ENCODE assay signal across 8 cellular contexts in genomic region chr22:39528681-39529486, GRCh38. TPM values are rescaled to one million over a fixed set of nuclear protein-coding genes. Genes with fewer than 3 reads are reported as not detected.
DNase-seq lines count a peak whose midpoint lies in the region; ATAC-seq and TF ChIP-seq lines count a peak whose summit lies in the region.

No MANE protein-coding gene starts in this region.

- H3K4me3 ChIP-seq in DOHH2 (ENCODE audit: low read length) (peak overlapping the region; percentile 90), choroid plexus epithelial cell (ENCODE audit: low read depth, low read length) (peak overlapping the region; percentile 3)

- H3K27ac ChIP-seq in DOHH2 (ENCODE audit: low read depth, low read length) = peak overlapping the region; percentile 99

- no peaks in the 10 kb centered on the region for H3K9me3 ChIP-seq in DOHH2 (ENCODE audit: control insufficient read depth, insufficient read depth, low read length)

- ATAC-seq in HG03280 (IDR thresholded peaks at IDR 0.05; ENCODE audit: unreplicated experiment) (peak; percentile 33), left lobe of liver (peak; percentile 66), HG03520 (IDR thresholded peaks at IDR 0.05; ENCODE audit: unreplicated experiment) (no peak)

- no peaks in the 10 kb centered on the region for H3K27me3 ChIP-seq in DOHH2 (ENCODE audit: control insufficient read depth, low read length)

- H3K36me3 ChIP-seq in DOHH2 (ENCODE audit: control insufficient read depth, low read length) = peaks cover 76% of the 10 kb centered on the region

- peak; percentile 96 for TF ChIP-seq CTCF in DOHH2 (IDR thresholded peaks at IDR 0.05; ENCODE audit: low read depth, low read length, poor library complexity, severe bottlenecking)
- TF ChIP-seq CTCF in choroid plexus epithelial cell (conservative IDR thresholded peaks at IDR 0.05; ENCODE audit: low read depth, low read length) = peak; percentile 99

- peaks cover 81% of the 10 kb centered on the region for H3K4me1 ChIP-seq in DOHH2 (ENCODE audit: control insufficient read depth, low read length)

- peaks cover 64% of the 10 kb centered on the region for H3K79me2 ChIP-seq in DOHH2 (ENCODE audit: control insufficient read depth, low read length)

- H3K4me2 ChIP-seq in DOHH2 (ENCODE audit: low read length) = peak overlapping the region; percentile 98

- no peaks in the 10 kb centered on the region for H3K9me2 ChIP-seq in DOHH2 (replicated peaks; ENCODE audit: control insufficient read depth, low read length)

- H3F3A ChIP-seq in DOHH2 (ENCODE audit: control insufficient read depth, insufficient read depth) = peaks cover 56% of the 10 kb centered on the region

- DNase-seq in NCI-H524 (lab: John Stamatoyannopoulos, UW) (peak; percentile 72 to 89), choroid plexus epithelial cell (ENCODE audit: low read depth) (peak; percentile 97), left lobe of liver (ENCODE audit: low spot score) (peak; percentile 85)
- peak; percentile 95 for DNase-seq in activated CD4-positive, alpha-beta T cell treated with anti-CD3 and anti-CD28 coated beads for 48 hours
- peak; percentile 82 to 85 for DNase-seq in stimulated activated CD4-positive, alpha-beta T cell treated with anti-CD3 and anti-CD28 coated beads, Interleukin-1b, Interleukin-23, amount 100 ng/mL, for 4 hours (ENCODE audit: low read depth in 2 of 2)

- H4K20me1 ChIP-seq in DOHH2 (ENCODE audit: control insufficient read depth, insufficient read depth, low read depth, low read length) = 0 out of 2 replicates have a peak, but pooled peaks cover 4% of the 10 kb centered on the region

RNA-seq across cellular contexts. Expression of gene RPS19BP1, which starts 3.7 kb away (rescaled TPM):
- total RNA-seq in left lobe of liver = 50.1 TPM

RNA-seq across cellular contexts. Expression of gene ATF4, which starts 8.5 kb away (rescaled TPM):
- 134 TPM for total RNA-seq in left lobe of liver

RNA-seq across cellular contexts. Expression of gene MIEF1, which starts 26.8 kb away (rescaled TPM):
- 26.1 TPM for total RNA-seq in left lobe of liver

RNA-seq across cellular contexts. Expression of gene CACNA1I, which starts 41.7 kb away (rescaled TPM):
- total RNA-seq in left lobe of liver = 0.05 TPM
